ENCODE assay signal across 23 cellular contexts in genomic region chr22:48919851-48920589, GRCh38.
A peak's percentile ranks its signal among the peaks of the same experiment; 100 is the strongest.
DNase-seq lines count a peak whose midpoint lies in the region; TF ChIP-seq lines count a peak whose summit lies in the region.
"Had no signal": no experiment of that assay in that cellular context is flagged by ENCODE, and none has a peak within 500 bp of the region (broad histone marks: within the 10 kb centered on the region; RNA-seq: fewer than 3 reads in every experiment).

No MANE protein-coding gene starts in this region.

- H2AFZ ChIP-seq in trophoblast cell (ENCODE audit: insufficient read depth, low read length, poor library complexity): no peak overlapping the region

- no peak overlapping the region for H3K4me2 ChIP-seq in trophoblast cell (ENCODE audit: low read length)

- no peak overlapping the region for H3K4me3 Mint-ChIP-seq in chondrocyte (ENCODE audit: unreplicated experiment)
- H3K4me3 Mint-ChIP-seq: activated CD4-positive, alpha-beta memory T cell treated with anti-CD3 and anti-CD28 coated beads, Interleukin-2, amount 10 ng/mL, durations not matched to agents 7 days and 5 days; activated naive CD4-positive, alpha-beta T cell treated with anti-CD3 and anti-CD28 coated beads, Interleukin-2, amount 10 ng/mL, durations not matched to agents 7 days and 5 days; activated T-cell treated with anti-CD3 and anti-CD28 coated beads, Interleukin-2, amount 50 U/mL, for 72 hours; CD14-positive monocyte; stimulated activated naive B cell treated with anti-CD40 and anti-IgM and Interleukin-4, amounts not matched to agents 10 μg/mL and 1 μg/mL and 100 μg/mL, for 72 hours had no signal

- no peak overlapping the region for H2BK12ac ChIP-seq in trophoblast cell (ENCODE audit: low read length)

- no peak overlapping the region for H3K9ac ChIP-seq in trophoblast cell (ENCODE audit: low read length)

- DNase-seq in D341Med (ENCODE audit: low spot score) (peak; percentile 5), H7 (peak; percentile 30), ecto neural progenitor cell (ENCODE audit: low spot score) (peak; percentile 37), trophoblast cell (no peak), chondrocyte (ENCODE audit: low spot score) (no peak), epidermal melanocyte (ENCODE audit: insufficient read length, low spot score) (no peak), NCI-H82 treated with DMSO at 0.1 percent for 48 hours (lab: John Stamatoyannopoulos, UW; ENCODE audit: unreplicated experiment) (no peak)
- DNase-seq: activated CD4-positive, alpha-beta memory T cell treated with anti-CD3 and anti-CD28 coated beads, Interleukin-2, amount 10 ng/mL, durations not matched to agents 7 days and 5 days; activated CD4-positive, CD25-positive, alpha-beta regulatory T cell treated with anti-CD3 and anti-CD28 coated beads, Interleukin-2, amount 50 U/mL, for 72 hours; activated naive CD4-positive, alpha-beta T cell treated with anti-CD3 and anti-CD28 coated beads, Interleukin-2, amount 10 ng/mL, durations not matched to agents 7 days and 5 days; activated T-cell treated with anti-CD3 and anti-CD28 coated beads, Interleukin-2, amount 50 U/mL, for 72 hours; central memory CD4-positive, alpha-beta T cell; IMR-90; mesenchymal stem cell; NK-92 treated with Interleukin-12 subunit alpha and Interleukin-12 subunit beta, amount 100 ng/mL, for 24 hours; occipital lobe; SIG-M5; spleen; stimulated activated CD4-positive, alpha-beta T cell treated with anti-CD3 and anti-CD28 coated beads, Interleukin-2, amount 100 ng/mL, for 48 hours; stimulated activated naive B cell treated with anti-CD40 and anti-IgM and Interleukin-4, amounts not matched to agents 10 μg/mL and 1 μg/mL and 100 μg/mL, for 72 hours had no signal

- WGBS in trophoblast cell (ENCODE audit: extremely low coverage, insufficient coverage, insufficient read length): no CpG with 5 or more reads among the region's 17 CpGs

- H2BK5ac ChIP-seq in trophoblast cell (ENCODE audit: low read depth, low read length, poor library complexity): no peak overlapping the region

- H3K27ac ChIP-seq in trophoblast cell (ENCODE audit: low read depth, low read length): no peak overlapping the region
- H3K27ac ChIP-seq: epithelial cell of prostate, spleen, thoracic aorta had no signal

- H3K27me3 ChIP-seq in H7 (ENCODE audit: control insufficient read depth, insufficient read depth, low read length) (no peaks in the 10 kb centered on the region), trophoblast cell (ENCODE audit: insufficient read depth, low read length) (no peaks in the 10 kb centered on the region)

- no peak overlapping the region for H3K23ac ChIP-seq in trophoblast cell (ENCODE audit: low read length)

- H2AK5ac ChIP-seq in trophoblast cell (ENCODE audit: low read length): no peak overlapping the region

- no peaks in the 10 kb centered on the region for H3K79me2 ChIP-seq in trophoblast cell (ENCODE audit: control insufficient read depth, insufficient read depth, low read length, poor library complexity)

- H3K4me3 ChIP-seq in H7 (ENCODE audit: insufficient read depth, low read depth, low read length): no peak overlapping the region
- H3K4me3 ChIP-seq in trophoblast cell (ENCODE audit: low read depth, low read length): peak overlapping the region; percentile 42
- H3K4me3 ChIP-seq: spleen, thoracic aorta had no signal

- no peak overlapping the region for H3K14ac ChIP-seq in trophoblast cell (ENCODE audit: low read length)

- no peak overlapping the region for H3K18ac ChIP-seq in trophoblast cell (ENCODE audit: low read length)

- H3K4me1 Mint-ChIP-seq in chondrocyte (ENCODE audit: low read depth): no peaks in the 10 kb centered on the region
- H3K4me1 Mint-ChIP-seq: activated CD4-positive, alpha-beta memory T cell treated with anti-CD3 and anti-CD28 coated beads, Interleukin-2, amount 10 ng/mL, durations not matched to agents 7 days and 5 days; activated naive CD4-positive, alpha-beta T cell treated with anti-CD3 and anti-CD28 coated beads, Interleukin-2, amount 10 ng/mL, durations not matched to agents 7 days and 5 days; CD14-positive monocyte; stimulated activated naive B cell treated with anti-CD40 and anti-IgM and Interleukin-4, amounts not matched to agents 10 μg/mL and 1 μg/mL and 100 μg/mL, for 72 hours had no signal

- peaks cover 16% of the 10 kb centered on the region for H3K27me3 Mint-ChIP-seq in chondrocyte (ENCODE audit: low read depth)
- H3K27me3 Mint-ChIP-seq: activated CD4-positive, alpha-beta memory T cell treated with anti-CD3 and anti-CD28 coated beads, Interleukin-2, amount 10 ng/mL, durations not matched to agents 7 days and 5 days had no signal

- peaks cover 5% of the 10 kb centered on the region for H3K9me3 ChIP-seq in trophoblast cell (ENCODE audit: insufficient read depth, low read depth, low read length)
- H3K9me3 ChIP-seq: spleen, thoracic aorta had no signal

- H3K4me1 ChIP-seq in trophoblast cell (ENCODE audit: control insufficient read depth in 1 of 2, insufficient read depth in 2 of 2, low read length in 2 of 2): no peaks in the 10 kb centered on the region
- H3K4me1 ChIP-seq: spleen had no signal

- H3K27ac Mint-ChIP-seq in chondrocyte (ENCODE audit: unreplicated experiment): no peak overlapping the region
- H3K27ac Mint-ChIP-seq: activated CD4-positive, alpha-beta memory T cell treated with anti-CD3 and anti-CD28 coated beads, Interleukin-2, amount 10 ng/mL, durations not matched to agents 7 days and 5 days; activated naive CD4-positive, alpha-beta T cell treated with anti-CD3 and anti-CD28 coated beads, Interleukin-2, amount 10 ng/mL, durations not matched to agents 7 days and 5 days; activated T-cell treated with anti-CD3 and anti-CD28 coated beads, Interleukin-2, amount 50 U/mL, for 72 hours; stimulated activated naive B cell treated with anti-CD40 and anti-IgM and Interleukin-4, amounts not matched to agents 10 μg/mL and 1 μg/mL and 100 μg/mL, for 72 hours had no signal

- H2BK120ac ChIP-seq in trophoblast cell (ENCODE audit: insufficient read depth, low read length, poor library complexity): no peak overlapping the region

- no peaks in the 10 kb centered on the region for H3K79me1 ChIP-seq in trophoblast cell (ENCODE audit: low read length)

- TF ChIP-seq CTCF in chondrocyte (IDR thresholded peaks at IDR 0.05): no peak

- H3K36me3 Mint-ChIP-seq in chondrocyte (ENCODE audit: low read depth): no peaks in the 10 kb centered on the region
- H3K36me3 Mint-ChIP-seq: activated naive CD4-positive, alpha-beta T cell treated with anti-CD3 and anti-CD28 coated beads, Interleukin-2, amount 10 ng/mL, durations not matched to agents 7 days and 5 days; CD14-positive monocyte; stimulated activated naive B cell treated with anti-CD40 and anti-IgM and Interleukin-4, amounts not matched to agents 10 μg/mL and 1 μg/mL and 100 μg/mL, for 72 hours had no signal

- H4K8ac ChIP-seq in trophoblast cell (ENCODE audit: low read depth, low read length): no peak overlapping the region

- H4K91ac ChIP-seq in trophoblast cell (ENCODE audit: low read depth, low read length): no peak overlapping the region

- peaks cover 2% of the 10 kb centered on the region for H3K9me3 Mint-ChIP-seq in chondrocyte (ENCODE audit: low read depth)

- no peak overlapping the region for H3K4ac ChIP-seq in trophoblast cell (ENCODE audit: low read depth, low read length)

- no peak overlapping the region for H4K12ac ChIP-seq in trophoblast cell (ENCODE audit: low read depth, low read length)

- H3K36me3 ChIP-seq in H7 (replicated peaks; ENCODE audit: control insufficient read depth, insufficient read depth, low read length): no peaks in the 10 kb centered on the region
- H3K36me3 ChIP-seq in trophoblast cell (ENCODE audit: control insufficient read depth in 1 of 2, insufficient read depth in 2 of 2, low read length in 2 of 2): no peaks in the 10 kb centered on the region
- H3K36me3 ChIP-seq: spleen, thoracic aorta had no signal

Comparison
In these comparisons a context has a peak if more than half of its experiments do, and no peak if none do; other contexts are left out.
1. DNase-seq: peak in D341Med (single experiment), H7 (single experiment) and ecto neural progenitor cell (single experiment); none in trophoblast cell (0 of 2), chondrocyte (single experiment), epidermal melanocyte (single experiment) and NCI-H82 treated with DMSO at 0.1 percent for 48 hours (single experiment).